ENCODE assay signal across 20 cellular contexts in the genomic region with DNA sequence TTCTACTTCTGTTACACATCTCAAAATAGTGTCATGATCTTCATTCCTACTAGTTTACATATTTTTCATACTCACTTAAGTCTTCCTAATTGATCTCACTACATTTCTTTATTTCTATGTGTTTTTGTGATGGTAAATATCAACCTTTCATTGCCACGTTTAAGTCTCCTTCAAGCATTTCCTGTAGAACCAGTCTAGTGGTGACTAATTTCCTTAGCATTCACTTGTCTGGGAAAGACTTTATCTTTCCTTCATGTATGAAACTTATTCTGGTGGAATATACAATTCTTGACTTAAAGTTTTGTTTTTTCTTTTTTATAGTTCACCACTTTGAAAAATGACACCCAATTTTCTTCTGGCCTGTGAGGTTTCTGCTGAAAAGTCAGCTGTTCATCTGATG.
DNase-seq lines count a peak whose midpoint lies in the region; ATAC-seq and TF ChIP-seq lines count a peak whose summit lies in the region.
"Had no signal": no experiment of that assay in that cellular context is flagged by ENCODE, and none has a peak within 500 bp of the region (broad histone marks: within the 10 kb centered on the region; RNA-seq: fewer than 3 reads in every experiment).

No MANE protein-coding gene starts in this region.

- TF ChIP-seq CTCF in A673 (conservative IDR thresholded peaks at IDR 0.05; ENCODE audit: low read depth, low read length) = no peak
- no peak for TF ChIP-seq CTCF in brain microvascular endothelial cell (IDR thresholded peaks at IDR 0.05; ENCODE audit: low read depth, low read length, missing control alignments)
- TF ChIP-seq CTCF in foreskin keratinocyte (conservative IDR thresholded peaks at IDR 0.05) = no peak

- no peaks in the 10 kb centered on the region for H3K9me3 ChIP-seq in A673 (ENCODE audit: low read depth, low read length, poor library complexity, severe bottlenecking)
- H3K9me3 ChIP-seq: psoas muscle had no signal

- H3K27me3 Mint-ChIP-seq in activated CD4-positive, alpha-beta T cell treated with anti-CD3 and anti-CD28 coated beads, Interleukin-2, amount 10 ng/mL, durations not matched to agents 7 days and 5 days = no peaks in the 10 kb centered on the region
- H3K27me3 Mint-ChIP-seq: activated CD4-positive, alpha-beta T cell treated with anti-CD3 and anti-CD28 coated beads, Interleukin-2, amount 10 ng/mL, durations not matched to agents 24 days and 14 days had no signal

- no peak overlapping the region for H3K4me3 Mint-ChIP-seq in activated CD4-positive, alpha-beta T cell treated with anti-CD3 and anti-CD28 coated beads, Interleukin-2, amount 10 ng/mL, durations not matched to agents 7 days and 5 days
- H3K4me3 Mint-ChIP-seq: activated CD4-positive, alpha-beta T cell treated with anti-CD3 and anti-CD28 coated beads, Interleukin-2, amount 10 ng/mL, durations not matched to agents 24 days and 14 days; neural crest cell; T-cell had no signal

- DNase-seq in A673 (ENCODE audit: low spot score) (peak; percentile 4), HPDE6-E6E7 (ENCODE audit: extremely low spot score) (peak; percentile 14), brain microvascular endothelial cell (no peak), foreskin keratinocyte (peak; percentile 71 to 86), NCI-H187 (lab: John Stamatoyannopoulos, UW) (no peak), KG1 (lab: John Stamatoyannopoulos, UW) (no peak)
- DNase-seq in stimulated activated CD4-positive, alpha-beta T cell treated with anti-CD3 and anti-CD28 coated beads, Interleukin-15, amount 100 ng/mL, for 24 hours = no peak
- DNase-seq in activated CD4-positive, alpha-beta T cell treated with anti-CD3 and anti-CD28 coated beads, Interleukin-2, amount 10 ng/mL, durations not matched to agents 7 days and 5 days = no peak
- DNase-seq: activated CD4-positive, alpha-beta T cell treated with anti-CD3 and anti-CD28 coated beads, Interleukin-2, amount 10 ng/mL, durations not matched to agents 24 days and 14 days; activated gamma-delta T cell; C1 segment of cervical spinal cord; NCI-H1930; NCI-H446; psoas muscle; Right ventricle myocardium superior; spleen; T-cell had no signal

- H3K27ac ChIP-seq in A673 (ENCODE audit: low read depth, low read length, poor library complexity, severe bottlenecking) (no peak overlapping the region), brain microvascular endothelial cell (peak overlapping the region; percentile 88), foreskin keratinocyte (peak overlapping the region; percentile 47)
- H3K27ac ChIP-seq: KMS-11, psoas muscle, spleen had no signal

- H3K4me1 Mint-ChIP-seq in activated CD4-positive, alpha-beta T cell treated with anti-CD3 and anti-CD28 coated beads, Interleukin-2, amount 10 ng/mL, durations not matched to agents 7 days and 5 days = no peaks in the 10 kb centered on the region
- H3K4me1 Mint-ChIP-seq: activated CD4-positive, alpha-beta T cell treated with anti-CD3 and anti-CD28 coated beads, Interleukin-2, amount 10 ng/mL, durations not matched to agents 24 days and 14 days; neural crest cell; T-cell had no signal

- no peaks in the 10 kb centered on the region for H3K36me3 ChIP-seq in A673 (ENCODE audit: insufficient read depth, low read length, poor library complexity, severe bottlenecking)
- H3K36me3 ChIP-seq in brain microvascular endothelial cell (replicated peaks) = no peaks in the 10 kb centered on the region
- H3K36me3 ChIP-seq: spleen had no signal

- H3K27me3 ChIP-seq in A673 (replicated peaks; ENCODE audit: insufficient read depth, low read depth, low read length, poor library complexity) = no peaks in the 10 kb centered on the region
- H3K27me3 ChIP-seq in brain microvascular endothelial cell (replicated peaks) = no peaks in the 10 kb centered on the region
- H3K27me3 ChIP-seq in foreskin keratinocyte = no peaks in the 10 kb centered on the region
- H3K27me3 ChIP-seq: spleen had no signal

- H3K4me3 ChIP-seq in A673 (ENCODE audit: low read depth, low read length, poor library complexity, severe bottlenecking) (no peak overlapping the region), brain microvascular endothelial cell (ENCODE audit: low read depth, low read length) (no peak overlapping the region)
- H3K4me3 ChIP-seq: psoas muscle, spleen had no signal

- H3K4me1 ChIP-seq in A673 (ENCODE audit: insufficient read depth, low read length, poor library complexity, severe bottlenecking) = no peaks in the 10 kb centered on the region
- H3K4me1 ChIP-seq in foreskin keratinocyte = peaks cover 53% of the 10 kb centered on the region
- H3K4me1 ChIP-seq: psoas muscle, spleen had no signal

- H3K27ac Mint-ChIP-seq in activated CD4-positive, alpha-beta T cell treated with anti-CD3 and anti-CD28 coated beads, Interleukin-2, amount 10 ng/mL, durations not matched to agents 7 days and 5 days = no peak overlapping the region
- H3K27ac Mint-ChIP-seq: activated CD4-positive, alpha-beta T cell treated with anti-CD3 and anti-CD28 coated beads, Interleukin-2, amount 10 ng/mL, durations not matched to agents 24 days and 14 days; T-cell had no signal

- no TSS peak for BruUV-seq in A673 (replicated peaks; lab: Mats Ljungman, UMichigan)

- POLR2A ChIA-PET in A673 (lab: Charles Lee; ENCODE audit: low non-redundant PET) = no interaction called here
- POLR2A ChIA-PET in activated CD4-positive, alpha-beta T cell treated with anti-CD3 and anti-CD28 coated beads, Interleukin-2, amount 10 ng/mL, durations not matched to agents 7 days and 5 days (lab: Charles Lee) = no interaction called here

- intact Hi-C loops in A673 (cut with micrococcal nuclease; ENCODE audit: unreplicated experiment) = no loop called here

- ATAC-seq in foreskin keratinocyte = peak; percentile 88
- ATAC-seq: left lobe of liver, psoas muscle, T-cell had no signal

- in situ Hi-C loops in brain microvascular endothelial cell (cut with HindIII; ENCODE audit: low pct_ligation_motif_present, low sequenced_read_pairs) = no loop called here

- no peaks in the 10 kb centered on the region for H3K9me3 Mint-ChIP-seq in activated CD4-positive, alpha-beta T cell treated with anti-CD3 and anti-CD28 coated beads, Interleukin-2, amount 10 ng/mL, durations not matched to agents 7 days and 5 days

- H3K36me3 Mint-ChIP-seq in activated CD4-positive, alpha-beta T cell treated with anti-CD3 and anti-CD28 coated beads, Interleukin-2, amount 10 ng/mL, durations not matched to agents 7 days and 5 days (ENCODE audit: low read depth) = no peaks in the 10 kb centered on the region
- H3K36me3 Mint-ChIP-seq: T-cell had no signal

- CTCF ChIA-PET in A673 (lab: Charles Lee) = no interaction called here
- CTCF ChIA-PET in activated CD4-positive, alpha-beta T cell treated with anti-CD3 and anti-CD28 coated beads, Interleukin-2, amount 10 ng/mL, durations not matched to agents 7 days and 5 days (lab: Charles Lee) = no interaction called here

Comparison
In these comparisons a context has a peak if more than half of its experiments do, and no peak if none do; other contexts are left out.
1. DNase-seq: peak in A673 (single experiment), HPDE6-E6E7 (single experiment) and foreskin keratinocyte (2 of 2); none in brain microvascular endothelial cell (single experiment), NCI-H187 (0 of 2), KG1 (single experiment), stimulated activated CD4-positive, alpha-beta T cell treated with anti-CD3 and anti-CD28 coated beads, Interleukin-15, amount 100 ng/mL, for 24 hours (single experiment) and activated CD4-positive, alpha-beta T cell treated with anti-CD3 and anti-CD28 coated beads, Interleukin-2, amount 10 ng/mL, durations not matched to agents 7 days and 5 days (single experiment).